13 cellular contexts compared by ENCODE assay signal in the genomic region with DNA sequence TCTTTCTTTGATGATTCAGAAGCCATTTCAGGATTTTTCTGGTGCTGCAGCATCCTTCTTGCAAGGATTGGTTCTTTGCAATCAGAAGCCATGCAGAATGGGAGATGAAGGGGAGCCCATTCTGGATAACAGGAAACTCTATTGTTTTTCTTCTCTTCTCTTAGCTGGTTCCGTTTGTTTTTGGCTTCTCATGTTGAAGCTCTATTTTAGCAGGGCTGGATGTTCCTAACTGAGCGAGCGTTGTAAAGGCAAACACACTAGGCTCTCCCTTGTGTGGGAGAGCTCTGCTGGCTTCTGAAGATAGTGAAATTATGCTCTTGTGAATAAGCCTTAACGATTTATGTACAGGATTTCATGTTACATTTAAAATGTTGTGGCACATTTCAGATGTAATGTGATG. TPM values are rescaled to one million over a fixed set of nuclear protein-coding genes. Genes with fewer than 3 reads are reported as not detected.
A peak's percentile ranks its signal among the peaks of the same experiment; 100 is the strongest.
DNase-seq lines count a peak whose midpoint lies in the region; TF ChIP-seq lines count a peak whose summit lies in the region.
"Had no signal": no experiment of that assay in that cellular context is flagged by ENCODE, and none has a peak within 500 bp of the region (broad histone marks: within the 10 kb centered on the region; RNA-seq: fewer than 3 reads in every experiment).

No MANE protein-coding gene starts in this region.

- no peak overlapping the region for H2BK12ac ChIP-seq in mesenchymal stem cell (ENCODE audit: low read length in 2 of 2)

- 78% methylated on average over 4 of the region's 4 CpGs for WGBS in mesenchymal stem cell

- no peaks in the 10 kb centered on the region for H4K20me1 ChIP-seq in neural progenitor cell (ENCODE audit: low read depth)

- H2AK5ac ChIP-seq in mesenchymal stem cell (ENCODE audit: low read length, severe bottlenecking): no peak overlapping the region

- no peaks in the 10 kb centered on the region for H3K79me1 ChIP-seq in mesenchymal stem cell (replicated peaks; ENCODE audit: low read length, poor library complexity, severe bottlenecking)

- H3K4me1 Mint-ChIP-seq in neural progenitor cell: peaks cover 35% of the 10 kb centered on the region
- H3K4me1 Mint-ChIP-seq: H9 had no signal

- H2BK15ac ChIP-seq in mesenchymal stem cell (ENCODE audit: low read depth, poor library complexity, severe bottlenecking): no peak overlapping the region

- H4K91ac ChIP-seq in mesenchymal stem cell (ENCODE audit: low read length): no peak overlapping the region

- H3K4ac ChIP-seq in mesenchymal stem cell (ENCODE audit: low read depth in 1 of 2, low read length in 2 of 2): no peak overlapping the region

- H3K4me1 ChIP-seq in neural progenitor cell (no peaks in the 10 kb centered on the region), mesenchymal stem cell (ENCODE audit: control insufficient read depth, insufficient read depth, low read depth, low read length) (no peaks in the 10 kb centered on the region)

- H3K9ac ChIP-seq in neural progenitor cell (no peak overlapping the region), mesenchymal stem cell (ENCODE audit: low read length) (no peak overlapping the region)

- H3K14ac ChIP-seq in mesenchymal stem cell (ENCODE audit: low read length in 2 of 2): no peak overlapping the region

- no peak overlapping the region for H3K4me2 ChIP-seq in neural progenitor cell
- no peak overlapping the region for H3K4me2 ChIP-seq in mesenchymal stem cell (ENCODE audit: low read length, poor library complexity, severe bottlenecking)
- H3K4me2 ChIP-seq: A549, GM23338 had no signal

- H3K36me3 Mint-ChIP-seq in neural progenitor cell: no peaks in the 10 kb centered on the region

- no peak for TF ChIP-seq CTCF in neural progenitor cell (IDR thresholded peaks at IDR 0.05)

- intact Hi-C loops in posterior cingulate gyrus (cut with DNase I): no loop called here

- H3K79me2 ChIP-seq in neural progenitor cell (ENCODE audit: low read depth): no peaks in the 10 kb centered on the region

- H3K36me3 ChIP-seq in neural progenitor cell (no peaks in the 10 kb centered on the region), mesenchymal stem cell (ENCODE audit: control insufficient read depth in 1 of 2, insufficient read depth in 2 of 2, low read depth in 1 of 2, low read length in 2 of 2) (no peaks in the 10 kb centered on the region)

- no peak overlapping the region for H3K18ac ChIP-seq in mesenchymal stem cell (ENCODE audit: low read depth in 1 of 2, low read length in 2 of 2)

- H3F3A ChIP-seq in neural progenitor cell (ENCODE audit: low read depth): no peaks in the 10 kb centered on the region

- no peaks in the 10 kb centered on the region for H3K9me3 ChIP-seq in neural progenitor cell (ENCODE audit: low read depth)
- no peaks in the 10 kb centered on the region for H3K9me3 ChIP-seq in mesenchymal stem cell (ENCODE audit: control insufficient read depth, low read length)
- H3K9me3 ChIP-seq: A549 had no signal

- H2BK120ac ChIP-seq in mesenchymal stem cell (ENCODE audit: low read depth, low read length): no peak overlapping the region

- peak overlapping the region; percentile 72 for H3K27ac ChIP-seq in caudate nucleus (ENCODE audit: low read depth, low read length)
- no peak overlapping the region for H3K27ac ChIP-seq in neural progenitor cell
- no peak overlapping the region for H3K27ac ChIP-seq in mesenchymal stem cell (ENCODE audit: low read length, poor library complexity, severe bottlenecking)
- H3K27ac ChIP-seq: A549 had no signal

- H2AFZ ChIP-seq in neural progenitor cell (replicated peaks) (peak overlapping the region; percentile 15), mesenchymal stem cell (ENCODE audit: low read depth, low read length) (no peak overlapping the region)
- H2AFZ ChIP-seq: GM23338 had no signal

- H3K27me3 ChIP-seq in neural progenitor cell (peaks cover 11% of the 10 kb centered on the region), mesenchymal stem cell (ENCODE audit: control insufficient read depth in 1 of 2, insufficient read depth in 1 of 2, low read length in 2 of 2) (peaks cover 3 to 32% of the 10 kb centered on the region in 2 experiments)

- no peaks in the 10 kb centered on the region for H3K9me3 Mint-ChIP-seq in neural progenitor cell
- H3K9me3 Mint-ChIP-seq: GM23338, H9 had no signal

- no peak overlapping the region for H3K4me3 Mint-ChIP-seq in neural progenitor cell
- H3K4me3 Mint-ChIP-seq: GM23338, H9 had no signal

- no peak overlapping the region for H3K27ac Mint-ChIP-seq in neural progenitor cell
- H3K27ac Mint-ChIP-seq: GM23338, H9 had no signal

- no peak overlapping the region for H2BK5ac ChIP-seq in mesenchymal stem cell (ENCODE audit: low read depth, low read length, poor library complexity, severe bottlenecking)

- peaks cover 11% of the 10 kb centered on the region for H3K27me3 Mint-ChIP-seq in neural progenitor cell (ENCODE audit: insufficient read depth, low read depth)

- peak in 8 of 61 donors; percentile 3 to 48 (median 16) for DNase-seq in caudate nucleus (lab: John Stamatoyannopoulos, UW)
- peak; percentile 55 for DNase-seq in inferior parietal cortex (ENCODE audit: extremely low spot score)
- DNase-seq in neural progenitor cell (ENCODE audit: low spot score): no peak
- DNase-seq in mesenchymal stem cell: no peak
- no peak for DNase-seq in posterior cingulate gyrus
- no peak for DNase-seq in H4 (ENCODE audit: low spot score)
- DNase-seq in NCI-H69 (lab: John Stamatoyannopoulos, UW): no peak
- DNase-seq: H9, IMR-90, KG1 had no signal

- no peak overlapping the region for H3K4me3 ChIP-seq in neural progenitor cell
- H3K4me3 ChIP-seq in mesenchymal stem cell (ENCODE audit: insufficient read depth in 1 of 2, low read depth in 1 of 2, low read length in 2 of 2): no peak overlapping the region
- H3K4me3 ChIP-seq: A549, GM12878, GM23338 had no signal

- no peak overlapping the region for H3K23ac ChIP-seq in mesenchymal stem cell (ENCODE audit: low read length in 2 of 2)

- no peak overlapping the region for H4K8ac ChIP-seq in mesenchymal stem cell (ENCODE audit: low read length)

RNA-seq across cellular contexts. Expression of gene CACNA1D, which starts 8.3 kb away (rescaled TPM):
- 0.25 and 4.7 TPM in 2 replicates for total RNA-seq in neural progenitor cell (ENCODE audit: low replicate concordance)
- polyA plus RNA-seq in mesenchymal stem cell (2013, experiment 1 of 2): not detected
- polyA plus RNA-seq in mesenchymal stem cell (2013, experiment 2 of 2): not detected
- 1.3 and 1.4 TPM in 2 replicates for total RNA-seq in H4 (2014; rRNA removed; shearing (Covaris generic))
- total RNA-seq: IMR-90 had no signal
